22 cellular contexts compared by ENCODE assay signal in the genomic region with DNA sequence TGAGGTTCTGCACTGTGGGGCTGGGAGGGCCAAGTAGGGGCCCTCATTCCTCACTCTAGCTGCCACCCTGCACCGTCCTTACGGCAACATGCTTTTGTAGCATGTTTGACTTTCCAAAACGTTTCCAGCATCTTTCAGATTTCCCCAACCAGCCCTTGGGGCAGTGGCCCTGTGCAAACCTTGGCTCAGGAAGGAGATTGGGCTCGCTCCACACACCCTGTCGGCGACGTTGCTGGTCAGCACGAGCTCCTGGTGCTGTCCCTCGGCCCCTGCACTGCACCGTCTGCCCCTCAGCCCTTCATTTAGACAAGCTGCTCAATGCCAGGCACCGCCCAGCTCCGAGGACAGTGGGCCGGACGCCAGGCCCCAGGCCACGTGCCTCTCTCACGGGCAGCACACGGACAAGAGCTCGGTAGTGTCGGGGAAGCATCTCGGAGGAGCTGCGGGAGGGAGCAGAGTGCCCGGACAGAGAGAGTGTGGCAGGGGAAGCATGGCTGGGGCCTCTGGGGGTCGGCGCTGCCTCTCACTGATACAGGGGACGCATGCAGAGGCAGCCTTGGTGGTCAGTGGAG. TPM values are rescaled to one million over a fixed set of nuclear protein-coding genes. Genes with fewer than 3 reads are reported as not detected.
DNase-seq lines count a peak whose midpoint lies in the region; ATAC-seq, FAIRE-seq and TF ChIP-seq lines count a peak whose summit lies in the region.
"Had no signal": no experiment of that assay in that cellular context is flagged by ENCODE, and none has a peak within 500 bp of the region (broad histone marks: within the 10 kb centered on the region; RNA-seq: fewer than 3 reads in every experiment).

No MANE protein-coding gene starts in this region.

- H2AFZ ChIP-seq in K562 (ENCODE audit: low read depth, low read length) (no peak overlapping the region), neuronal stem cell (ENCODE audit: low read length) (peak overlapping the region; percentile 81)

- peak overlapping the region; percentile 45 for H4K8ac ChIP-seq in neuronal stem cell (ENCODE audit: low read depth, low read length)

- peak overlapping the region; percentile 86 for H2AK5ac ChIP-seq in neuronal stem cell (ENCODE audit: low read depth, low read length)

- CTCF ChIA-PET in K562 (lab: Yijun Ruan, JAX; ENCODE audit: low intra/inter-chr PET ratio) = no interaction called here

- peak overlapping the region; percentile 91 for H2BK12ac ChIP-seq in neuronal stem cell (ENCODE audit: low read length)

- no peaks in the 10 kb centered on the region for H3K79me2 ChIP-seq in K562 (ENCODE audit: control insufficient read depth, insufficient read depth, low read length)

- H3K4me1 ChIP-seq in K562 (replicated peaks in 1 of 2; ENCODE audit: control insufficient read depth in 2 of 2, insufficient read depth in 2 of 2, low read length in 2 of 2) (peaks cover 0 to 30% of the 10 kb centered on the region in 2 experiments; a peak in 1 of 5 replicates), left ventricle myocardium inferior (peaks cover 98% of the 10 kb centered on the region), neuronal stem cell (ENCODE audit: control insufficient read depth in 2 of 2, insufficient read depth in 1 of 2, low read depth in 1 of 2, low read length in 2 of 2) (peaks cover 3 to 13% of the 10 kb centered on the region in 2 donors), transverse colon (peaks cover 38 to 68% (median 54%) of the 10 kb centered on the region in 4 donors)
- H3K4me1 ChIP-seq: breast epithelium had no signal

- H3K4ac ChIP-seq in neuronal stem cell (ENCODE audit: low read length) = no peak overlapping the region

- H3K79me1 ChIP-seq in neuronal stem cell (ENCODE audit: low read depth, low read length) = no peaks in the 10 kb centered on the region

- peak overlapping the region; percentile 83 for H3K18ac ChIP-seq in neuronal stem cell (ENCODE audit: low read length)

- H2BK120ac ChIP-seq in neuronal stem cell (ENCODE audit: low read depth, low read length) = peak overlapping the region; percentile 88

- ATAC-seq in K562 (no peak), HG02884 (IDR thresholded peaks at IDR 0.05; ENCODE audit: unreplicated experiment) (no peak), GM19328 (IDR thresholded peaks at IDR 0.05; ENCODE audit: unreplicated experiment) (no peak)
- ATAC-seq: activated CD4-positive, CD25-positive, alpha-beta regulatory T cell treated with anti-CD3 and anti-CD28 coated beads, Interleukin-2, amount 50 U/mL, for 24 hours; stimulated activated naive CD8-positive, alpha-beta T cell treated with anti-CD3 and anti-CD28 coated beads, Interleukin-15, Interleukin-2, amounts not matched to agents 100 U/mL and 50 U/mL, for 24 hours had no signal

- H3K9me3 ChIP-seq in K562 (replicated peaks; ENCODE audit: control insufficient read depth, insufficient read depth, low read depth, low read length) (no peaks in the 10 kb centered on the region), left ventricle myocardium inferior (replicated peaks) (no peaks in the 10 kb centered on the region), neuronal stem cell (replicated peaks in 1 of 2; ENCODE audit: control insufficient read depth in 2 of 2, insufficient read depth in 1 of 2, low read depth in 1 of 2, low read length in 2 of 2) (peaks cover 0 to 2% of the 10 kb centered on the region in 2 donors), transverse colon (no peaks in the 10 kb centered on the region)
- H3K9me3 ChIP-seq: breast epithelium, neutrophil, SJSA1 had no signal

- H3K23ac ChIP-seq in neuronal stem cell (ENCODE audit: low read depth, low read length, poor library complexity) = no peak overlapping the region

- FAIRE-seq in K562 (lab: Jason Lieb, UNC) = no peak

- peak overlapping the region; percentile 41 for H2BK5ac ChIP-seq in neuronal stem cell (ENCODE audit: low read length)

- no peak for TF ChIP-seq POLR2A in K562 (conservative IDR thresholded peaks at IDR 0.05)
- no peak for TF ChIP-seq POLR2A in transverse colon (IDR thresholded peaks at IDR 0.05)

- no peak for TF ChIP-seq RAD21 in K562 (CRISPR knock-in tag; conservative IDR thresholded peaks at IDR 0.05 in 1 of 2, IDR thresholded peaks at IDR 0.05 in 1 of 2)

- H4K20me1 ChIP-seq in K562 (replicated peaks; ENCODE audit: control insufficient read depth, insufficient read depth, low read length) = peaks cover 13% of the 10 kb centered on the region; the same call in 1 of the 2 replicates

- BruUV-seq in K562 (replicated peaks; lab: Mats Ljungman, UMichigan) = no TSS peak

- no peak overlapping the region for H3K4me2 ChIP-seq in K562 (ENCODE audit: insufficient read depth, low read length)
- H3K4me2 ChIP-seq in neuronal stem cell (ENCODE audit: insufficient read depth, low read length, poor library complexity, severe bottlenecking) = no peak overlapping the region

- DNase-seq in K562 (ENCODE audit: extremely low read depth in 1 of 4, low spot score in 3 of 4) (no peak), left ventricle myocardium inferior (no peak), neuronal stem cell (ENCODE audit: low spot score) (no peak), transverse colon (no peak), foreskin fibroblast (no peak), NCI-H1436 treated with DMSO at 0.1 percent for 48 hours (lab: John Stamatoyannopoulos, UW) (no peak)
- DNase-seq: activated CD8-positive, alpha-beta memory T cell treated with anti-CD3 and anti-CD28 coated beads for 24 hours; AML-193; effector CD4-positive, alpha-beta T cell; NCI-H1105 treated with DMSO at 0.1 percent for 48 hours; OCI-M1; retina; stimulated activated naive CD8-positive, alpha-beta T cell treated with anti-CD3 and anti-CD28 coated beads, Interleukin-15, Interleukin-2, amounts not matched to agents 100 U/mL and 50 U/mL, for 24 hours; T-helper 9 cell had no signal

- H3K27ac ChIP-seq in K562 (ENCODE audit: extremely low read depth, low read depth, low read length) (no peak overlapping the region), left ventricle myocardium inferior (replicated peaks) (peak overlapping the region; percentile 99), neuronal stem cell (replicated peaks; ENCODE audit: low read length) (no peak overlapping the region), transverse colon (peak overlapping the region; percentile 81 to 91 (median 86))
- H3K27ac ChIP-seq: neutrophil, SJSA1 had no signal

- no peaks in the 10 kb centered on the region for H3K9me1 ChIP-seq in K562 (ENCODE audit: control insufficient read depth, insufficient read depth, low read length)

- H3K14ac ChIP-seq in neuronal stem cell (ENCODE audit: low read length) = no peak overlapping the region

- in situ Hi-C loops in K562 (cut with MboI) (no loop called here), transverse colon (cut with MboI; ENCODE audit: low pct_ligation_motif_present in 1 of 4, low pct_unique_long_range_greater_than_20kb in 1 of 4, low sequenced_read_pairs in 3 of 4) (no loop called here)

- peak overlapping the region; percentile 34 for H4K91ac ChIP-seq in neuronal stem cell (ENCODE audit: low read depth, low read length, poor library complexity)

- no peak for TF ChIP-seq EP300 in K562 (IDR thresholded peaks at IDR 0.05; ENCODE audit: low read length)
- no peak for TF ChIP-seq EP300 in transverse colon (IDR thresholded peaks at IDR 0.05; ENCODE audit: low read depth)

- H3K9ac ChIP-seq in K562 (ENCODE audit: insufficient read depth in 1 of 2, low read depth in 2 of 2, low read length in 2 of 2) = no peak overlapping the region; a peak in 1 of 4 replicates
- no peak overlapping the region for H3K9ac ChIP-seq in neuronal stem cell (ENCODE audit: low read depth, low read length, poor library complexity)

- POLR2A ChIA-PET in K562 (lab: Yijun Ruan, JAX) = interaction anchor here (0.6 to 1.2 kb wide), 2 partner anchors 127 to 328 kb away, joined by 3 to 4 read pairs; a partner anchor contains a TSS

- no peak for TF ChIP-seq CTCF in K562 (IDR thresholded peaks at IDR 0.05 in 2 of 3, conservative IDR thresholded peaks at IDR 0.05 in 1 of 3; ENCODE audit: insufficient read depth in 2 of 3, low read depth in 1 of 3, low read length in 3 of 3)
- TF ChIP-seq CTCF in left ventricle myocardium inferior (IDR thresholded peaks at IDR 0.05; ENCODE audit: borderline replicate concordance) = no peak
- TF ChIP-seq CTCF in transverse colon (IDR thresholded peaks at IDR 0.05) = no peak
- no peak for TF ChIP-seq CTCF in foreskin fibroblast (IDR thresholded peaks at IDR 0.05; ENCODE audit: low read depth, low read length)

- WGBS in K562 (ENCODE audit: insufficient coverage, low coverage, missing lambda C conversion rate) = 6% methylated on average over 25 of the region's 25 CpGs
- WGBS in neuronal stem cell (ENCODE audit: extremely low coverage in 2 of 2, insufficient read length in 2 of 2, insufficient replicate concordance in 1 of 2), 2 donors = no CpG with 5 or more reads among the region's 25 CpGs
- 76% methylated on average over 23 of the region's 25 CpGs; no CpG with 5 or more reads in 1 of the 2 donors for WGBS in transverse colon (ENCODE audit: low coverage in 1 of 2), 2 donors

- peak overlapping the region; percentile 99 for H2BK15ac ChIP-seq in neuronal stem cell (ENCODE audit: low read length)

- peaks cover 56 to 83% of the 10 kb centered on the region in 2 experiments for H3K27me3 ChIP-seq in K562 (ENCODE audit: control insufficient read depth in 2 of 2, insufficient read depth in 2 of 2, low read length in 2 of 2)
- no peaks in the 10 kb centered on the region for H3K27me3 ChIP-seq in left ventricle myocardium inferior (ENCODE audit: low read depth)
- peaks cover 0 to 12% (median 2%) of the 10 kb centered on the region in 3 experiments for H3K27me3 ChIP-seq in neuronal stem cell (ENCODE audit: control insufficient read depth in 3 of 3, insufficient read depth in 3 of 3, low read depth in 1 of 3, low read length in 3 of 3)
- H3K27me3 ChIP-seq in transverse colon = no peaks in the 10 kb centered on the region
- H3K27me3 ChIP-seq: breast epithelium, neutrophil, SJSA1 had no signal

- H3K36me3 ChIP-seq in K562 (ENCODE audit: control insufficient read depth, insufficient read depth, low read length) (no peaks in the 10 kb centered on the region), left ventricle myocardium inferior (peaks cover 56% of the 10 kb centered on the region), neuronal stem cell (replicated peaks in 1 of 2; ENCODE audit: control insufficient read depth in 2 of 2, insufficient read depth in 2 of 2, low read length in 2 of 2) (no peaks in the 10 kb centered on the region), transverse colon (no peaks in the 10 kb centered on the region)
- H3K36me3 ChIP-seq: breast epithelium, neutrophil had no signal

- intact Hi-C loops in K562 (cut with micrococcal nuclease) = no loop called here
- intact Hi-C loops in left ventricle myocardium inferior (cut with micrococcal nuclease) = no loop called here
- intact Hi-C loops in transverse colon (cut with DNase I; ENCODE audit: low total_unique reads) = no loop called here

- H3K4me3 ChIP-seq in K562 = no peak overlapping the region
- H3K4me3 ChIP-seq in left ventricle myocardium inferior = no peak overlapping the region
- H3K4me3 ChIP-seq in neuronal stem cell (ENCODE audit: low read length in 2 of 2) = no peak overlapping the region
- no peak overlapping the region for H3K4me3 ChIP-seq in transverse colon
- no peak overlapping the region for H3K4me3 ChIP-seq in foreskin fibroblast (ENCODE audit: low read depth in 1 of 2, low read length in 2 of 2)
- H3K4me3 ChIP-seq: breast epithelium, SJSA1 had no signal

RNA-seq across cellular contexts. Expression of a gene that starts 6.9 kb away (rescaled TPM):
- total RNA-seq in K562 (2011; cell fraction: chromatin; rRNA removed; ENCODE audit: low replicate concordance) = not detected in 2 replicates
- not detected in 2 replicates for total RNA-seq in K562 (2011; cell fraction: nucleolus; rRNA removed)
- total RNA-seq in K562 (2011; cell fraction: nucleoplasm; rRNA removed) = not detected in 2 replicates
- total RNA-seq in K562 (2014; rRNA removed) (not detected in 2 replicates), K562 (2014; rRNA removed; fragmentation: Illumina TruSeq; extraction: Trizol) (not detected in 2 replicates), K562 (2015; rRNA removed; fragmentation: Illumina TruSeq; extraction: Trizol) (not detected in 2 replicates), K562 (2021) (not detected in 2 replicates), left ventricle myocardium inferior (0.16 TPM), transverse colon (under 1 TPM in 1 of 4 donors, not detected in 3; 0.14 TPM)
- polyA plus RNA-seq in K562 (2011; rRNA removed) (not detected in 2 replicates), K562 (2014; fragmentation: Illumina TruSeq; extraction: Trizol) (not detected in 2 replicates), K562 (2014; fragmentation: Nextera tagmentation; extraction: Ambion mirVana) (not detected), K562 (2014; rRNA removed) (not detected in 2 replicates)
- polyA plus RNA-seq in K562 (2011; cell fraction: cytosol; rRNA removed) = not detected in 2 replicates
- polyA plus RNA-seq in K562 (2011; cell fraction: nucleus; rRNA removed) = not detected in 2 replicates
- polyA plus RNA-seq in K562 (2012) = not detected in 2 replicates
- not detected in 2 replicates for polyA minus RNA-seq in K562 (2011; rRNA and poly(A)+ RNA removed)
- polyA minus RNA-seq in K562 (2011; cell fraction: cytosol; rRNA and poly(A)+ RNA removed) = not detected in 2 replicates
- polyA minus RNA-seq in K562 (2011; cell fraction: nucleus; rRNA and poly(A)+ RNA removed) = not detected in 2 replicates
- 0.06 TPM for polyA plus RNA-seq in neuronal stem cell (2013, experiment 1 of 2)
- polyA plus RNA-seq in neuronal stem cell (2013, experiment 2 of 2) = 0.04 TPM
- total RNA-seq: activated T-helper 1 cell treated with anti-CD3 and anti-CD28 coated beads, Interleukin-12 subunit alpha, Interleukin-12 subunit beta, Interleukin-2, Interleukin-4 antibody, amounts not matched to agents 30 ng/mL and 10 ng/mL and 1 ng/mL, durations not matched to agents 14 hours and 24 hours and 36 hours; breast epithelium; G401; SJSA1 had no signal

RNA-seq across cellular contexts. Expression of a gene that starts 22.5 kb away (rescaled TPM):
- total RNA-seq in K562 (2011; cell fraction: chromatin; rRNA removed; ENCODE audit: low replicate concordance) = not detected in 2 replicates
- not detected in 2 replicates for total RNA-seq in K562 (2011; cell fraction: nucleolus; rRNA removed)
- not detected in 2 replicates for total RNA-seq in K562 (2011; cell fraction: nucleoplasm; rRNA removed)
- total RNA-seq in K562 (2014; rRNA removed) = not detected in 2 replicates
- total RNA-seq in K562 (2014; rRNA removed; fragmentation: Illumina TruSeq; extraction: Trizol) = not detected in 2 replicates
- not detected in 2 replicates for total RNA-seq in K562 (2015; rRNA removed; fragmentation: Illumina TruSeq; extraction: Trizol)
- 0.11 and 0.22 TPM in 2 replicates for total RNA-seq in K562 (2021)
- polyA plus RNA-seq in K562 (2011; rRNA removed) = 0.04 TPM in 1 of 2 replicates, not detected in the other
- polyA plus RNA-seq in K562 (2011; cell fraction: cytosol; rRNA removed) = not detected in 2 replicates
- polyA plus RNA-seq in K562 (2011; cell fraction: nucleus; rRNA removed) = not detected in 2 replicates
- 0.08 TPM in 2 replicates for polyA plus RNA-seq in K562 (2012)
- polyA plus RNA-seq in K562 (2014; fragmentation: Illumina TruSeq; extraction: Trizol) = not detected in 2 replicates
- polyA plus RNA-seq in K562 (2014; fragmentation: Nextera tagmentation; extraction: Ambion mirVana) = not detected
- polyA plus RNA-seq in K562 (2014; rRNA removed) = not detected in 2 replicates
- polyA minus RNA-seq in K562 (2011; rRNA and poly(A)+ RNA removed) = not detected in 2 replicates
- not detected in 2 replicates for polyA minus RNA-seq in K562 (2011; cell fraction: cytosol; rRNA and poly(A)+ RNA removed)
- polyA minus RNA-seq in K562 (2011; cell fraction: nucleus; rRNA and poly(A)+ RNA removed) = not detected in 2 replicates
- total RNA-seq in left ventricle myocardium inferior = 173 TPM
- 2.1 TPM for polyA plus RNA-seq in neuronal stem cell (2013, experiment 1 of 2)
- 1.6 TPM for polyA plus RNA-seq in neuronal stem cell (2013, experiment 2 of 2)
- 100 to 1,000 TPM in 2 of 4 donors, 10 to 100 TPM in 2; 34.5 to 198 (median 91.3) TPM for total RNA-seq in transverse colon

RNA-seq across cellular contexts. Expression of a gene that starts 48.4 kb away (rescaled TPM):
- 11.0 and 11.3 TPM in 2 replicates for total RNA-seq in K562 (2011; cell fraction: chromatin; rRNA removed; ENCODE audit: low replicate concordance)
- 15.0 and 17.7 TPM in 2 replicates for total RNA-seq in K562 (2011; cell fraction: nucleolus; rRNA removed)
- 14.9 and 19.2 TPM in 2 replicates for total RNA-seq in K562 (2011; cell fraction: nucleoplasm; rRNA removed)
- total RNA-seq in K562 (2014; rRNA removed) = 8.9 and 12.1 TPM in 2 replicates
- 7.7 and 9.1 TPM in 2 replicates for total RNA-seq in K562 (2014; rRNA removed; fragmentation: Illumina TruSeq; extraction: Trizol)
- total RNA-seq in K562 (2015; rRNA removed; fragmentation: Illumina TruSeq; extraction: Trizol) = 6.3 and 7.5 TPM in 2 replicates
- total RNA-seq in K562 (2021) = 8.8 and 9.9 TPM in 2 replicates
- polyA plus RNA-seq in K562 (2011; rRNA removed) = 9.1 and 9.2 TPM in 2 replicates
- polyA plus RNA-seq in K562 (2011; cell fraction: cytosol; rRNA removed) = 9.0 and 10.1 TPM in 2 replicates
- polyA plus RNA-seq in K562 (2011; cell fraction: nucleus; rRNA removed) = 4.7 and 5.3 TPM in 2 replicates
- 0.12 TPM in 1 of 2 replicates, not detected in the other for polyA plus RNA-seq in K562 (2012)
- 7.7 and 8.9 TPM in 2 replicates for polyA plus RNA-seq in K562 (2014; fragmentation: Illumina TruSeq; extraction: Trizol)
- not detected for polyA plus RNA-seq in K562 (2014; fragmentation: Nextera tagmentation; extraction: Ambion mirVana)
- polyA plus RNA-seq in K562 (2014; rRNA removed) = 9.6 and 11.6 TPM in 2 replicates
- polyA minus RNA-seq in K562 (2011; rRNA and poly(A)+ RNA removed) = 7.0 and 7.3 TPM in 2 replicates
- 3.8 and 4.8 TPM in 2 replicates for polyA minus RNA-seq in K562 (2011; cell fraction: cytosol; rRNA and poly(A)+ RNA removed)
- polyA minus RNA-seq in K562 (2011; cell fraction: nucleus; rRNA and poly(A)+ RNA removed) = 7.0 and 9.7 TPM in 2 replicates
- total RNA-seq in left ventricle myocardium inferior = 2.9 TPM
- 20.6 TPM for polyA plus RNA-seq in neuronal stem cell (2013, experiment 1 of 2)
- polyA plus RNA-seq in neuronal stem cell (2013, experiment 2 of 2) = 22.3 TPM
- total RNA-seq in transverse colon = 10 to 100 TPM in 1 of 4 donors, 1 to 10 TPM in 3; 6.8 to 13.7 (median 8.3) TPM

Comparison
In these comparisons a context has a peak if more than half of its experiments do, and no peak if none do; other contexts are left out.
1. H3K27ac ChIP-seq: peak in left ventricle myocardium inferior (single experiment) and transverse colon (4 of 4); none in K562 (single experiment) and neuronal stem cell (single experiment).
2. RNA of a gene that starts 22.5 kb away (total RNA-seq): 173 TPM in left ventricle myocardium inferior (single experiment) and 34.5 to 198 TPM in transverse colon; 0.11 to 0.22 TPM in K562; every median in the first group is over 10 times any median in the second.